1 cellular context compared by ENCODE assay signal in the genomic region with DNA sequence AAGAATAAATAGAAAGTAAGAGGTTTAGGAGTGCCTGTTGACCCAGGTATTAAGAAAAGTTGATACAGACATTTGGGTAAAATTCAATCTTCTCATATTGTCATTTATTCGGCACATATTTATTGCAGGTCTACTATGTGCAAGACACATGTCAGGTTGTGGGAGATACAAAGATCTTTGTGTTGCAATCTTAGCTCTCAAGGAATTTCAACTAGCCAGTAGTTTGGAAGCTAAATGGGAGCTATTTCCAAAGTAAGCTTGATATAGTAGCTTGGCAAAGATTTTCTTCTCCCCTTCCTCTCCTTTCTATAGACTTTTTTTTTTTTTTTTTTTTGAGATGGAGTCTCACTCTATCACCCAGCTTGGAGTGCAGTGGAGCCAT.
TF ChIP-seq lines count a peak whose summit lies in the region.

No MANE protein-coding gene starts in this region.

TF ChIP-seq in IMR-90, 13 proteins besides CTCF, POLR2A, EP300 and RAD21 (continued from another document):
- TF ChIP-seq, protein P1, sequence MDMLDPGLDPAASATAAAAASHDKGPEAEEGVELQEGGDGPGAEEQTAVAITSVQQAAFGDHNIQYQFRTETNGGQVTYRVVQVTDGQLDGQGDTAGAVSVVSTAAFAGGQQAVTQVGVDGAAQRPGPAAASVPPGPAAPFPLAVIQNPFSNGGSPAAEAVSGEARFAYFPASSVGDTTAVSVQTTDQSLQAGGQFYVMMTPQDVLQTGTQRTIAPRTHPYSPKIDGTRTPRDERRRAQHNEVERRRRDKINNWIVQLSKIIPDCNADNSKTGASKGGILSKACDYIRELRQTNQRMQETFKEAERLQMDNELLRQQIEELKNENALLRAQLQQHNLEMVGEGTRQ (IDR thresholded peaks at IDR 0.05; ENCODE audit: low read depth, low read length): no peak
- no peak for TF ChIP-seq RFX5 (IDR thresholded peaks at IDR 0.05; ENCODE audit: low read depth, low read length)
- TF ChIP-seq SMC3 (IDR thresholded peaks at IDR 0.05; ENCODE audit: low read depth, low read length): no peak
- no peak for TF ChIP-seq RCOR1 (IDR thresholded peaks at IDR 0.05; ENCODE audit: insufficient replicate concordance, low read length)
